28 cellular contexts compared by ENCODE assay signal in the genomic region with DNA sequence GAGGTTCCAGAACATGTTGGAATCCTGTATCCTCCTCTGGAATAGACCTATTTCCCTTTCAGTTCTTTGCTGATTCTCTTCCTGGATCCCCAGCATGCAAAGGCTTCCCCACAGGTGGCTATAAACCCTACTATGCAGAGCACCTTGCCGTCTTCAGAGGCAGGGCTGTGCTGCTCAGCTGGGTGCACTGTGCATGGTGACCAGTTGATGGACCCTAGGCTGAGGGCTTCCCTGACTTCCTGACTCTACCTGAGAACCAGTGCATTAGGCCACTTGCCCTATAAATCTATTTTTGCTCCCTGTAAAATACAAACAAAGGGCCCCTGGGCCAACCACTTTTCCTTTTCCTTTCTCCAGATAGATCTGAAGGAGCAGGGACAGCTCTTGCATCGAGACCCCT. TPM values are rescaled to one million over a fixed set of nuclear protein-coding genes. Genes with fewer than 3 reads are reported as not detected.
DNase-seq lines count a peak whose midpoint lies in the region; ATAC-seq and TF ChIP-seq lines count a peak whose summit lies in the region.
"Had no signal": no experiment of that assay in that cellular context is flagged by ENCODE, and none has a peak within 500 bp of the region (broad histone marks: within the 10 kb centered on the region; RNA-seq: fewer than 3 reads in every experiment).

No MANE protein-coding gene starts in this region.

- 0 out of 2 replicates have a peak overlapping the region, but pooled peaks have one; percentile 16 for H2BK20ac ChIP-seq in IMR-90 (ENCODE audit: low read depth, low read length)

- H3K9me3 ChIP-seq in AG04450 (ENCODE audit: control insufficient read depth, insufficient read depth, low read length) (no peaks in the 10 kb centered on the region; the same call in 1 of the 2 replicates), IMR-90 (ENCODE audit: control insufficient read depth, insufficient read depth, low read length) (no peaks in the 10 kb centered on the region), hepatocyte (ENCODE audit: low read depth) (no peaks in the 10 kb centered on the region), OCI-LY7 (ENCODE audit: low read length) (no peaks in the 10 kb centered on the region)
- H3K9me3 ChIP-seq: BLaER1, suprapubic skin had no signal

- H2AFZ ChIP-seq in IMR-90 (replicated peaks; ENCODE audit: low read length, poor library complexity) (no peak overlapping the region), hepatocyte (no peak overlapping the region), OCI-LY7 (ENCODE audit: low read length) (no peak overlapping the region)

- H3K9me2 ChIP-seq in hepatocyte (replicated peaks; ENCODE audit: insufficient read depth) (no peaks in the 10 kb centered on the region), OCI-LY7 (ENCODE audit: insufficient read depth, low read length) (no peaks in the 10 kb centered on the region)

- no peak for TF ChIP-seq RAD21 in IMR-90 (IDR thresholded peaks at IDR 0.05; ENCODE audit: low read length)

- POLR2A ChIA-PET in AG04450 (lab: Yijun Ruan, JAX) (no interaction called here), IMR-90 (lab: Charles Lee; ENCODE audit: unreplicated experiment) (interaction anchor here (0.5 to 1.2 kb wide), 2 partner anchors 10 to 13 kb away, joined by 3 read pairs; no protein-coding TSS in a partner anchor), OCI-LY7 (lab: Charles Lee) (interaction anchor here (1.0 kb wide), 1 partner anchor 14 kb away, joined by 3 read pairs; a partner anchor contains a TSS)

- H3K36me3 ChIP-seq in IMR-90 (ENCODE audit: control insufficient read depth, insufficient read depth, low read length) (peaks cover 66% of the 10 kb centered on the region), hepatocyte (replicated peaks; ENCODE audit: insufficient read depth, low read depth) (no peaks in the 10 kb centered on the region), OCI-LY7 (ENCODE audit: insufficient read depth, low read length) (no peaks in the 10 kb centered on the region)

- 0 out of 4 replicates have a peak overlapping the region, but pooled peaks of 1 of the 2 experiments have one; percentile 22 for H4K8ac ChIP-seq in IMR-90 (ENCODE audit: low read depth in 2 of 2, low read length in 2 of 2)

- peaks cover 51% of the 10 kb centered on the region for H3K36me3 Mint-ChIP-seq in osteocyte (ENCODE audit: unreplicated experiment)

- H3K79me1 ChIP-seq in IMR-90 (ENCODE audit: low read depth in 1 of 2, low read length in 2 of 2) = peaks cover 0 to 14% of the 10 kb centered on the region in 2 experiments; a peak in 2 of 4 replicates

- H2BK120ac ChIP-seq in IMR-90 (ENCODE audit: low read depth, low read length) = peak overlapping the region; percentile 12; the same call in 1 of the 2 replicates

- H3K27ac ChIP-seq in AG04450 (ENCODE audit: low read depth, low read length) = peak overlapping the region; percentile 21
- H3K27ac ChIP-seq in IMR-90 (ENCODE audit: insufficient read depth, low read length) = no peak overlapping the region
- H3K27ac ChIP-seq in hepatocyte = peak overlapping the region; percentile 62
- no peak overlapping the region for H3K27ac ChIP-seq in OCI-LY7 (ENCODE audit: low read depth, low read length, poor library complexity, severe bottlenecking)
- H3K27ac ChIP-seq: BLaER1 had no signal

- peak overlapping the region; percentile 47 for H2AK9ac ChIP-seq in IMR-90 (replicated peaks; ENCODE audit: low read depth, low read length, poor library complexity)

- 0 out of 2 replicates have a peak overlapping the region, but pooled peaks have one; percentile 20 for H3K4ac ChIP-seq in IMR-90 (ENCODE audit: low read depth, low read length)

- intact Hi-C loops in IMR-90 (cut with micrococcal nuclease) = no loop called here
- intact Hi-C loops in OCI-LY7 (cut with micrococcal nuclease; ENCODE audit: unreplicated experiment) = no loop called here

- TF ChIP-seq POLR2A in IMR-90 (IDR thresholded peaks at IDR 0.05; ENCODE audit: low read depth, low read length) = no peak

- H3K23ac ChIP-seq in IMR-90 (ENCODE audit: low read depth, low read length) = no peak overlapping the region

- H3K4me2 ChIP-seq in IMR-90 (ENCODE audit: low read depth, low read length) (no peak overlapping the region), hepatocyte (no peak overlapping the region), OCI-LY7 (ENCODE audit: low read length) (no peak overlapping the region)
- H3K4me2 ChIP-seq: BLaER1 had no signal

- H3K4me1 ChIP-seq in IMR-90 (ENCODE audit: control insufficient read depth, insufficient read depth, low read length) (peaks cover 26% of the 10 kb centered on the region), hepatocyte (ENCODE audit: insufficient read depth) (no peaks in the 10 kb centered on the region), OCI-LY7 (ENCODE audit: insufficient read depth, low read length, poor library complexity, severe bottlenecking) (peaks cover 11% of the 10 kb centered on the region)

- CTCF ChIA-PET in AG04450 (lab: Charles Lee) = interaction anchor here (1.3 to 1.7 kb wide), 3 partner anchors 8 to 70 kb away, joined by 4 to 13 read pairs (median 6); no protein-coding TSS in a partner anchor
- CTCF ChIA-PET in IMR-90 (lab: Yijun Ruan, JAX) = interaction anchor here (0.9 to 1.0 kb wide), 2 partner anchors 13 to 16 kb away, joined by 4 to 7 read pairs; no protein-coding TSS in a partner anchor
- CTCF ChIA-PET in OCI-LY7 (lab: Charles Lee; ENCODE audit: unreplicated experiment) = no interaction called here

- DNase-seq in AG04450 (ENCODE audit: low read depth, low spot score) = no peak
- no peak for DNase-seq in IMR-90
- DNase-seq in hepatocyte (ENCODE audit: low spot score) = no peak
- no peak for DNase-seq in osteocyte (ENCODE audit: extremely low spot score, unreplicated experiment)
- no peak for DNase-seq in SKM-1 (lab: John Stamatoyannopoulos, UW; ENCODE audit: unreplicated experiment)
- no peak for DNase-seq in OCI-LY7 (ENCODE audit: low spot score)
- DNase-seq in anterior cingulate cortex (lab: John Stamatoyannopoulos, UW) = no peak
- DNase-seq: activated CD4-positive, alpha-beta T cell treated with anti-CD3 and anti-CD28 coated beads for 4 hours; activated naive CD4-positive, alpha-beta T cell treated with anti-CD3 and anti-CD28 coated beads for 36 hours; activated T-cell treated with anti-CD3 and anti-CD28 coated beads, Interleukin-2, amount 50 U/mL, for 4 hours; central memory CD4-positive, alpha-beta T cell; Karpas-422; left colon; midbrain; NCI-H2171 treated with DMSO at 0.1 percent for 48 hours; NCI-H524 treated with DMSO at 0.1 percent for 48 hours; SHP77 treated with DMSO at 0.1 percent for 48 hours; stimulated activated CD8-positive, alpha-beta memory T cell treated with anti-CD3 and anti-CD28 coated beads, Interleukin-4, amount 100 ng/mL, for 48 hours had no signal

- no peak overlapping the region for H4K5ac ChIP-seq in IMR-90 (ENCODE audit: low read depth, low read length)

- in situ Hi-C loops in IMR-90 (cut with MboI; ENCODE audit: low sequenced_read_pairs) = loop anchor here (25.0 kb wide), 2 partner anchors 622 to 747 kb away; a partner anchor contains a TSS

- H3K4me1 Mint-ChIP-seq in osteocyte (ENCODE audit: unreplicated experiment) = peaks cover 14% of the 10 kb centered on the region

- dilution Hi-C loops in IMR-90 (cut with HindIII; ENCODE audit: low sequenced_read_pairs, unreplicated experiment) = no loop called here

- no peak overlapping the region for H3K18ac ChIP-seq in IMR-90 (ENCODE audit: low read depth, low read length)

- H3K9me3 Mint-ChIP-seq in osteocyte (ENCODE audit: unreplicated experiment) = no peaks in the 10 kb centered on the region
- H3K9me3 Mint-ChIP-seq: activated naive CD4-positive, alpha-beta T cell treated with anti-CD3 and anti-CD28 coated beads for 36 hours; activated T-cell treated with anti-CD3 and anti-CD28 coated beads, Interleukin-2, amount 50 U/mL, for 4 hours; nephron; T-helper 1 cell treated with Interleukin-12 subunit alpha and Interleukin-12 subunit beta and Interleukin-4 antibody, amounts not matched to agents 30 μg/mL and 1 μg/mL, for 36 hours had no signal

- no peak overlapping the region for H3K9ac ChIP-seq in IMR-90 (ENCODE audit: low read depth, low read length)
- H3K9ac ChIP-seq: BLaER1 had no signal

- ATAC-seq in IMR-90 (ENCODE audit: low read depth) = no peak
- ATAC-seq in GM18909 (IDR thresholded peaks at IDR 0.05; ENCODE audit: poor library complexity, unreplicated experiment) = no peak
- ATAC-seq: activated T-cell treated with anti-CD3 and anti-CD28 coated beads, Interleukin-2, amount 50 U/mL, for 4 hours; GM12878 had no signal

- no peaks in the 10 kb centered on the region for H3K27me3 ChIP-seq in AG04450 (ENCODE audit: control insufficient read depth, insufficient read depth, low read length)
- no peaks in the 10 kb centered on the region for H3K27me3 ChIP-seq in IMR-90 (ENCODE audit: control insufficient read depth, insufficient read depth, low read length)
- no peaks in the 10 kb centered on the region for H3K27me3 ChIP-seq in hepatocyte
- H3K27me3 ChIP-seq: BLaER1, suprapubic skin had no signal

- H3K9me1 ChIP-seq in IMR-90 (ENCODE audit: insufficient read depth, low read length) = peaks cover 7% of the 10 kb centered on the region

- H3K79me2 ChIP-seq in hepatocyte (no peaks in the 10 kb centered on the region), OCI-LY7 (ENCODE audit: insufficient read depth, low read depth, low read length) (no peaks in the 10 kb centered on the region)

- H3K4me3 Mint-ChIP-seq in osteocyte (ENCODE audit: unreplicated experiment) = no peak overlapping the region
- H3K4me3 Mint-ChIP-seq: activated naive CD4-positive, alpha-beta T cell treated with anti-CD3 and anti-CD28 coated beads for 36 hours; activated T-cell treated with anti-CD3 and anti-CD28 coated beads, Interleukin-2, amount 50 U/mL, for 4 hours; nephron; T-helper 1 cell treated with Interleukin-12 subunit alpha and Interleukin-12 subunit beta and Interleukin-4 antibody, amounts not matched to agents 30 μg/mL and 1 μg/mL, for 36 hours had no signal

- H4K20me1 ChIP-seq in IMR-90 (ENCODE audit: insufficient read depth, low read length) (peaks cover 6% of the 10 kb centered on the region), hepatocyte (ENCODE audit: insufficient read depth, poor library complexity, severe bottlenecking) (no peaks in the 10 kb centered on the region), OCI-LY7 (ENCODE audit: insufficient read depth, low read length) (no peaks in the 10 kb centered on the region)

- WGBS in IMR-90 (ENCODE audit: extremely low coverage in 2 of 2, insufficient read length in 1 of 2), 2 experiments = no CpG with 5 or more reads among the region's 2 CpGs
- WGBS in hepatocyte (ENCODE audit: low lambda C conversion rate, missing lambda C conversion rate) = 89% methylated on average over 2 of the region's 2 CpGs

- H2BK15ac ChIP-seq in IMR-90 (ENCODE audit: low read depth, low read length) = no peak overlapping the region; the same call in 2 of the 3 replicates

- no peak overlapping the region for H3K14ac ChIP-seq in IMR-90 (replicated peaks; ENCODE audit: low read depth, low read length)

- no peak overlapping the region for H3K56ac ChIP-seq in IMR-90 (ENCODE audit: extremely low read depth, insufficient read depth, low read length)

- no peak overlapping the region for H4K91ac ChIP-seq in IMR-90 (ENCODE audit: insufficient read depth, low read depth, low read length)

- TF ChIP-seq CTCF in AG04450 (IDR thresholded peaks at IDR 0.05; ENCODE audit: low read depth, low read length) (no peak), IMR-90 (conservative IDR thresholded peaks at IDR 0.05; ENCODE audit: low read depth, low read length) (no peak), hepatocyte (IDR thresholded peaks at IDR 0.05; ENCODE audit: poor library complexity) (no peak), osteocyte (IDR thresholded peaks at IDR 0.05) (no peak), OCI-LY7 (conservative IDR thresholded peaks at IDR 0.05; ENCODE audit: low read length) (no peak)

- H3K27ac Mint-ChIP-seq in osteocyte (ENCODE audit: unreplicated experiment) = peak overlapping the region; percentile 60
- H3K27ac Mint-ChIP-seq: activated naive CD4-positive, alpha-beta T cell treated with anti-CD3 and anti-CD28 coated beads for 36 hours; T-helper 1 cell treated with Interleukin-12 subunit alpha and Interleukin-12 subunit beta and Interleukin-4 antibody, amounts not matched to agents 30 μg/mL and 1 μg/mL, for 36 hours had no signal

- BruUV-seq in IMR-90 (replicated peaks; lab: Mats Ljungman, UMichigan) (no TSS peak), OCI-LY7 (replicated peaks; lab: Mats Ljungman, UMichigan) (no TSS peak)

- peak overlapping the region; percentile 58; the same call in 1 of the 2 replicates for H2AK5ac ChIP-seq in IMR-90 (ENCODE audit: low read depth, low read length)

- peak overlapping the region; percentile 38 for H2BK5ac ChIP-seq in IMR-90 (ENCODE audit: low read depth, low read length, poor library complexity, severe bottlenecking)

- H3K4me3 ChIP-seq in AG04450 (ENCODE audit: low read depth, low read length) = no peak overlapping the region
- H3K4me3 ChIP-seq in IMR-90 (ENCODE audit: insufficient read depth, low read depth, low read length) = no peak overlapping the region
- no peak overlapping the region for H3K4me3 ChIP-seq in hepatocyte
- H3K4me3 ChIP-seq in OCI-LY7 (ENCODE audit: low read depth, low read length, poor library complexity, severe bottlenecking) = no peak overlapping the region
- H3K4me3 ChIP-seq: BLaER1, GM12878, suprapubic skin had no signal

- H3K27me3 Mint-ChIP-seq in osteocyte (ENCODE audit: unreplicated experiment) = no peaks in the 10 kb centered on the region

RNA-seq across cellular contexts. Expression of a gene that starts 14.1 kb away (rescaled TPM):
- polyA plus RNA-seq in AG04450 (2011; rRNA removed) = 3.9 and 4.8 TPM in 2 replicates
- 2.0 and 5.7 TPM in 2 replicates for polyA minus RNA-seq in AG04450 (2011; rRNA and poly(A)+ RNA removed)
- total RNA-seq in IMR-90 (2012; rRNA removed) = 0.83 and 0.90 TPM in 2 replicates
- polyA plus RNA-seq in IMR-90 (2012; rRNA removed) = 3.8 and 4.6 TPM in 2 replicates
- polyA plus RNA-seq in IMR-90 (2012; cell fraction: cytosol; rRNA removed) = 2.6 and 6.7 TPM in 2 replicates
- polyA plus RNA-seq in IMR-90 (2012; cell fraction: nucleus; rRNA removed; ENCODE audit: low replicate concordance) = 15.6 and 20.5 TPM in 2 replicates
- total RNA-seq in hepatocyte = 29.5 and 52.8 TPM in 2 replicates
- 24.4 and 25.1 TPM in 2 replicates for polyA plus RNA-seq in hepatocyte
- total RNA-seq in osteocyte = 20.5 and 25.2 TPM in 2 replicates
- total RNA-seq in OCI-LY7 (2014; rRNA removed; shearing (Covaris generic)) = 5.2 and 9.8 TPM in 2 replicates
- total RNA-seq in OCI-LY7 (2022) = 13.2 and 15.5 TPM in 2 replicates

RNA-seq across cellular contexts. Expression of a gene that starts 14.3 kb away (rescaled TPM):
- polyA plus RNA-seq in AG04450 (2011; rRNA removed) (40.7 and 52.2 TPM in 2 replicates), IMR-90 (2012; rRNA removed) (58.4 and 62.8 TPM in 2 replicates), hepatocyte (36.7 and 38.1 TPM in 2 replicates)
- 58.3 and 66.3 TPM in 2 replicates for polyA minus RNA-seq in AG04450 (2011; rRNA and poly(A)+ RNA removed)
- total RNA-seq in IMR-90 (2012; rRNA removed) (16.1 and 18.1 TPM in 2 replicates), hepatocyte (36.0 and 53.7 TPM in 2 replicates), osteocyte (126 and 139 TPM in 2 replicates), OCI-LY7 (2022) (2.0 TPM in 2 replicates)
- polyA plus RNA-seq in IMR-90 (2012; cell fraction: cytosol; rRNA removed) = 39.2 and 43.6 TPM in 2 replicates
- polyA plus RNA-seq in IMR-90 (2012; cell fraction: nucleus; rRNA removed; ENCODE audit: low replicate concordance) = 101 and 167 TPM in 2 replicates
- 1.3 and 4.3 TPM in 2 replicates for total RNA-seq in OCI-LY7 (2014; rRNA removed; shearing (Covaris generic))
- total RNA-seq: activated naive CD4-positive, alpha-beta T cell treated with anti-CD3 and anti-CD28 coated beads for 36 hours had no signal

RNA-seq across cellular contexts. Expression of a gene that starts 16.5 kb away (rescaled TPM):
- polyA plus RNA-seq in AG04450 (2011; rRNA removed) (0.21 TPM in 2 replicates), IMR-90 (2012; rRNA removed) (0.07 TPM in 1 of 2 replicates, not detected in the other), hepatocyte (5.4 and 7.8 TPM in 2 replicates)
- not detected in 2 replicates for polyA minus RNA-seq in AG04450 (2011; rRNA and poly(A)+ RNA removed)
- total RNA-seq in IMR-90 (2012; rRNA removed) (not detected in 2 replicates), hepatocyte (1.9 and 4.9 TPM in 2 replicates), osteocyte (1.2 TPM in 2 replicates), OCI-LY7 (2022) (0.88 and 0.89 TPM in 2 replicates)
- polyA plus RNA-seq in IMR-90 (2012; cell fraction: cytosol; rRNA removed) = 0.06 TPM in 1 of 2 replicates, not detected in the other
- polyA plus RNA-seq in IMR-90 (2012; cell fraction: nucleus; rRNA removed; ENCODE audit: low replicate concordance) = 0.16 and 0.32 TPM in 2 replicates
- 1.2 TPM in 1 of 2 replicates, not detected in the other for total RNA-seq in OCI-LY7 (2014; rRNA removed; shearing (Covaris generic))
- total RNA-seq: activated naive CD4-positive, alpha-beta T cell treated with anti-CD3 and anti-CD28 coated beads for 36 hours; activated T-cell treated with anti-CD3 and anti-CD28 coated beads, Interleukin-2, amount 50 U/mL, for 4 hours; Daoy; GM12878; posterior vena cava had no signal

RNA-seq across cellular contexts. Expression of a gene that starts 26.8 kb away (rescaled TPM):
- polyA plus RNA-seq in AG04450 (2011; rRNA removed) (not detected in 2 replicates), IMR-90 (2012; rRNA removed) (not detected in 2 replicates), hepatocyte (not detected in 2 replicates)
- not detected in 2 replicates for polyA minus RNA-seq in AG04450 (2011; rRNA and poly(A)+ RNA removed)
- total RNA-seq in IMR-90 (2012; rRNA removed) (not detected in 2 replicates), hepatocyte (not detected in 2 replicates), osteocyte (not detected in 2 replicates), OCI-LY7 (2022) (not detected in 2 replicates)
- polyA plus RNA-seq in IMR-90 (2012; cell fraction: cytosol; rRNA removed) = not detected in 2 replicates
- polyA plus RNA-seq in IMR-90 (2012; cell fraction: nucleus; rRNA removed; ENCODE audit: low replicate concordance) = not detected in 2 replicates
- not detected in 2 replicates for total RNA-seq in OCI-LY7 (2014; rRNA removed; shearing (Covaris generic))
- total RNA-seq: activated CD8-positive, alpha-beta memory T cell treated with anti-CD3 and anti-CD28 coated beads for 36 hours; activated naive CD4-positive, alpha-beta T cell treated with anti-CD3 and anti-CD28 coated beads for 36 hours; activated T-cell treated with anti-CD3 and anti-CD28 coated beads, Interleukin-2, amount 50 U/mL, for 4 hours; Daoy; GM12878; H4; left colon; posterior vena cava; suprapubic skin had no signal
- polyA plus RNA-seq: GM12878 had no signal

RNA-seq across cellular contexts. Expression of a gene that starts 42.2 kb away (rescaled TPM):
- polyA plus RNA-seq in AG04450 (2011; rRNA removed) = not detected in 2 replicates
- not detected in 2 replicates for polyA minus RNA-seq in AG04450 (2011; rRNA and poly(A)+ RNA removed)
- total RNA-seq in IMR-90 (2012; rRNA removed) = not detected in 2 replicates
- not detected in 2 replicates for polyA plus RNA-seq in IMR-90 (2012; rRNA removed)
- not detected in 2 replicates for polyA plus RNA-seq in IMR-90 (2012; cell fraction: cytosol; rRNA removed)
- polyA plus RNA-seq in IMR-90 (2012; cell fraction: nucleus; rRNA removed; ENCODE audit: low replicate concordance) = not detected in 2 replicates
- total RNA-seq in hepatocyte = not detected in 2 replicates
- polyA plus RNA-seq in hepatocyte = not detected in 2 replicates
- not detected in 2 replicates for total RNA-seq in osteocyte
- total RNA-seq in OCI-LY7 (2014; rRNA removed; shearing (Covaris generic)) = not detected in 2 replicates
- total RNA-seq in OCI-LY7 (2022) = not detected in 2 replicates
- total RNA-seq: activated CD8-positive, alpha-beta memory T cell treated with anti-CD3 and anti-CD28 coated beads for 36 hours; activated naive CD4-positive, alpha-beta T cell treated with anti-CD3 and anti-CD28 coated beads for 36 hours; activated T-cell treated with anti-CD3 and anti-CD28 coated beads, Interleukin-2, amount 50 U/mL, for 4 hours; Daoy; GM12878; H4; posterior vena cava had no signal
- polyA plus RNA-seq: GM12878 had no signal

Comparison
In these comparisons a context has a peak if more than half of its experiments do, and no peak if none do; other contexts are left out.
1. H3K27ac ChIP-seq: peak in AG04450 (single experiment) and hepatocyte (single experiment); none in IMR-90 (single experiment) and OCI-LY7 (single experiment).